In the genomic region with DNA sequence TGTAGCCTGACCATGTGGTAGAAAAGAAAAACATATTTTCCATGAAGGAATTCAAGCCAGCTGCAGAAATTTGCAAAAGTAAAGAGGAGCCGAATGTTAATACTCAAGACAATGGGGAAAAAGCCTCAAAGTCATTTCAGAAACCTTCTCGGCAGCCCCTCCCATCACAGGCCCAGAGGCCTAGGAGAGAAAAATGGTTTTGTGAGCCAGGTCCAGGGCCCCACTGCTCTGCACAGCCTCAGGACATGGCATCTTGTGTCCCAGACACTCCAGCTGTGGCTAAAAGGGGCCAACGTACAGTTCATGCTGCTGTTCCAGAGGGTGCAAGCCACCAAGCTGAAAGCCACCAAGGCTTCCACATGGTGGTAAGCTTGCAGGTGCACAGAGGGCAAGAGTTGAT, we compare ENCODE assay signal across 34 cellular contexts.
"Had no signal": no experiment of that assay in that cellular context is flagged by ENCODE, and none has a peak within 500 bp of the region (broad histone marks: within the 10 kb centered on the region; RNA-seq: fewer than 3 reads in every experiment).

No MANE protein-coding gene starts in this region.

- DNase-seq: Karpas-422, Kasumi-1, MG63, MM.1S, MV-4-11, NCI-H1048, NCI-H1092, NCI-H1092 treated with DMSO at 0.1 percent for 48 hours, NCI-H1105, NCI-H1105 treated with DMSO at 0.1 percent for 48 hours, NCI-H1417, NCI-H1417 treated with DMSO at 0.1 percent for 48 hours, NCI-H1436, NCI-H1436 treated with DMSO at 0.1 percent for 48 hours, NCI-H146, NCI-H1694, NCI-H1694 treated with DMSO at 0.1 percent for 48 hours, NCI-H187, NCI-H187 treated with DMSO at 0.1 percent for 48 hours, NCI-H1930, NCI-H2029, NCI-H2029 treated with DMSO at 0.1 percent for 48 hours, NCI-H2081, NCI-H2081 treated with DMSO at 0.1 percent for 48 hours, NCI-H2107, NCI-H2171, NCI-H2171 treated with DMSO at 0.1 percent for 48 hours, NCI-H2227 treated with DMSO at 0.1 percent for 48 hours, NCI-H226, NCI-H345, NCI-H446, NCI-H446 treated with DMSO at 0.1 percent for 48 hours, NCI-H510A, NCI-H510A treated with DMSO at 0.1 percent for 48 hours had no signal

- H3K9me3 ChIP-seq: MG63 had no signal

- H3K36me3 ChIP-seq: MG63 had no signal

- H3K4me3 ChIP-seq: MG63 had no signal
